ENCODE assay signal across 1 cellular context in the genomic region with DNA sequence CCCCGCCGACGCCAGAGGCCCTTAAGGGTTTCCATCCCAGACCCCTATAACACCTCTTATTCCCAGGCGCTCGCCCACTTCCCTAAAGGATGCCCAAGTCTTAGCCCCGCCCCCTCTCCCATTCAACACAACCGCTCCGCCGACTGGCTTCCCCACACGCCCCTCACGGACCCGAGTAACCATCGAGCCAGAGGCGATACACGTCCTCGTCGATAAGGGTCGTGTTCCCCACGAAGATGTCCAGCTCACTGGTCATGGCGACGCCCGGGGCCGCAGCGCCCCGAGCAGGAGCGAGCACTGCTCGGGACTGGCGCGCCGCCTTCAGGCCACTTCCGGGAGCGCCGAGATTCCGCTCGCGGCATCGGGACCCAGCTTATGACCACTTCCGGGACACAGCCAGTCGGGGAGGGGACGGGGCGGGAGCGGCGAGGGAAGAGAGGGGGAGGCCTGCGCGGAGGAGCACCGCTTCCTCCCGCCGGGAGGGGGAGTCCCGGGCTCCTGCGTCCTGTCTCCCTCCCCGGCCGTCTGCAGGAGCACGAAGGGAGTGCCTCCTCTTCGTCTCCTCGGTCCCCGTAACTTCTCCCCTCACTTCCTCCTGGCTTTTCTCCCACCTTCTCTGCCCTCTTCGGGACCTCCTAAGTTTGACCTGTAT.
A peak's percentile ranks its signal among the peaks of the same experiment; 100 is the strongest.
TF ChIP-seq lines count a peak whose summit lies in the region.

A gene (minus strand): TSS at position 309 of the 652 bp plus-strand sequence. CDS start 53 bp downstream, at position 256.

TF ChIP-seq in GM12878, 131 proteins besides CTCF, POLR2A, EP300 and RAD21 (continued from another document and continues in another):
- TF ChIP-seq NFIC (IDR thresholded peaks at IDR 0.05; ENCODE audit: low read depth, low read length): no peak
- no peak for TF ChIP-seq SUPT20H (IDR thresholded peaks at IDR 0.05; ENCODE audit: borderline replicate concordance, control insufficient read depth, low read depth, low read length)
- TF ChIP-seq WRNIP1 (IDR thresholded peaks at IDR 0.05; ENCODE audit: borderline replicate concordance, low read depth, low read length): no peak
- peak; percentile 66 for TF ChIP-seq HCFC1 (IDR thresholded peaks at IDR 0.05; ENCODE audit: low read length)
- peak; percentile 48; the same call in 1 of the 2 replicates for TF ChIP-seq SREBF1 (IDR thresholded peaks at IDR 0.05; ENCODE audit: low read length)
- TF ChIP-seq MEF2B (IDR thresholded peaks at IDR 0.05; ENCODE audit: partially characterized antibody, poor library complexity, severe bottlenecking): peak; percentile 26
- peak; percentile 92 for TF ChIP-seq YY1 (IDR thresholded peaks at IDR 0.05; ENCODE audit: low read depth, low read length)
- TF ChIP-seq, protein P1, sequence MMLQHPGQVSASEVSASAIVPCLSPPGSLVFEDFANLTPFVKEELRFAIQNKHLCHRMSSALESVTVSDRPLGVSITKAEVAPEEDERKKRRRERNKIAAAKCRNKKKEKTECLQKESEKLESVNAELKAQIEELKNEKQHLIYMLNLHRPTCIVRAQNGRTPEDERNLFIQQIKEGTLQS (IDR thresholded peaks at IDR 0.05; ENCODE audit: borderline replicate concordance, extremely low read depth, low read depth, low read length): 0 out of 2 replicates have a peak, but pooled peaks have one; percentile 28
- 0 out of 2 replicates have a peak, but pooled peaks have one; percentile 14 for TF ChIP-seq MEF2A (IDR thresholded peaks at IDR 0.05; ENCODE audit: insufficient read depth, low read depth, low read length)
- TF ChIP-seq SIX5 (IDR thresholded peaks at IDR 0.05; ENCODE audit: low read depth, low read length, severe bottlenecking): no peak
- TF ChIP-seq RFX5 (IDR thresholded peaks at IDR 0.05; ENCODE audit: low read depth, low read length): no peak
- TF ChIP-seq BACH1 (IDR thresholded peaks at IDR 0.05; ENCODE audit: borderline replicate concordance): peak; percentile 72; the same call in 1 of the 2 replicates
- TF ChIP-seq, protein P2, sequence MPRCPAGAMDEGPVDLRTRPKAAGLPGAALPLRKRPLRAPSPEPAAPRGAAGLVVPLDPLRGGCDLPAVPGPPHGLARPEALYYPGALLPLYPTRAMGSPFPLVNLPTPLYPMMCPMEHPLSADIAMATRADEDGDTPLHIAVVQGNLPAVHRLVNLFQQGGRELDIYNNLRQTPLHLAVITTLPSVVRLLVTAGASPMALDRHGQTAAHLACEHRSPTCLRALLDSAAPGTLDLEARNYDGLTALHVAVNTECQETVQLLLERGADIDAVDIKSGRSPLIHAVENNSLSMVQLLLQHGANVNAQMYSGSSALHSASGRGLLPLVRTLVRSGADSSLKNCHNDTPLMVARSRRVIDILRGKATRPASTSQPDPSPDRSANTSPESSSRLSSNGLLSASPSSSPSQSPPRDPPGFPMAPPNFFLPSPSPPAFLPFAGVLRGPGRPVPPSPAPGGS (IDR thresholded peaks at IDR 0.05; ENCODE audit: borderline replicate concordance, insufficient read depth, low read depth, low read length, poor library complexity, severe bottlenecking): peak; percentile 34
- TF ChIP-seq ZNF274 (IDR thresholded peaks at IDR 0.05; ENCODE audit: insufficient read depth, insufficient read length): no peak
- no peak for TF ChIP-seq RUNX3 (IDR thresholded peaks at IDR 0.05; ENCODE audit: low read length)
- TF ChIP-seq RAD51 (IDR thresholded peaks at IDR 0.05): no peak
- TF ChIP-seq TBL1XR1 (IDR thresholded peaks at IDR 0.05; ENCODE audit: low read depth, low read length): no peak; the same call in 1 of the 2 replicates
- peak; percentile 84 for TF ChIP-seq POLR2AphosphoS5 (IDR thresholded peaks at IDR 0.05; ENCODE audit: low read length)
- no peak for TF ChIP-seq ZNF217 (IDR thresholded peaks at IDR 0.05)
- peak; percentile 46; the same call in 1 of the 2 replicates for TF ChIP-seq CHD2 (IDR thresholded peaks at IDR 0.05; ENCODE audit: borderline replicate concordance, low read depth, low read length)
- TF ChIP-seq, protein P3, sequence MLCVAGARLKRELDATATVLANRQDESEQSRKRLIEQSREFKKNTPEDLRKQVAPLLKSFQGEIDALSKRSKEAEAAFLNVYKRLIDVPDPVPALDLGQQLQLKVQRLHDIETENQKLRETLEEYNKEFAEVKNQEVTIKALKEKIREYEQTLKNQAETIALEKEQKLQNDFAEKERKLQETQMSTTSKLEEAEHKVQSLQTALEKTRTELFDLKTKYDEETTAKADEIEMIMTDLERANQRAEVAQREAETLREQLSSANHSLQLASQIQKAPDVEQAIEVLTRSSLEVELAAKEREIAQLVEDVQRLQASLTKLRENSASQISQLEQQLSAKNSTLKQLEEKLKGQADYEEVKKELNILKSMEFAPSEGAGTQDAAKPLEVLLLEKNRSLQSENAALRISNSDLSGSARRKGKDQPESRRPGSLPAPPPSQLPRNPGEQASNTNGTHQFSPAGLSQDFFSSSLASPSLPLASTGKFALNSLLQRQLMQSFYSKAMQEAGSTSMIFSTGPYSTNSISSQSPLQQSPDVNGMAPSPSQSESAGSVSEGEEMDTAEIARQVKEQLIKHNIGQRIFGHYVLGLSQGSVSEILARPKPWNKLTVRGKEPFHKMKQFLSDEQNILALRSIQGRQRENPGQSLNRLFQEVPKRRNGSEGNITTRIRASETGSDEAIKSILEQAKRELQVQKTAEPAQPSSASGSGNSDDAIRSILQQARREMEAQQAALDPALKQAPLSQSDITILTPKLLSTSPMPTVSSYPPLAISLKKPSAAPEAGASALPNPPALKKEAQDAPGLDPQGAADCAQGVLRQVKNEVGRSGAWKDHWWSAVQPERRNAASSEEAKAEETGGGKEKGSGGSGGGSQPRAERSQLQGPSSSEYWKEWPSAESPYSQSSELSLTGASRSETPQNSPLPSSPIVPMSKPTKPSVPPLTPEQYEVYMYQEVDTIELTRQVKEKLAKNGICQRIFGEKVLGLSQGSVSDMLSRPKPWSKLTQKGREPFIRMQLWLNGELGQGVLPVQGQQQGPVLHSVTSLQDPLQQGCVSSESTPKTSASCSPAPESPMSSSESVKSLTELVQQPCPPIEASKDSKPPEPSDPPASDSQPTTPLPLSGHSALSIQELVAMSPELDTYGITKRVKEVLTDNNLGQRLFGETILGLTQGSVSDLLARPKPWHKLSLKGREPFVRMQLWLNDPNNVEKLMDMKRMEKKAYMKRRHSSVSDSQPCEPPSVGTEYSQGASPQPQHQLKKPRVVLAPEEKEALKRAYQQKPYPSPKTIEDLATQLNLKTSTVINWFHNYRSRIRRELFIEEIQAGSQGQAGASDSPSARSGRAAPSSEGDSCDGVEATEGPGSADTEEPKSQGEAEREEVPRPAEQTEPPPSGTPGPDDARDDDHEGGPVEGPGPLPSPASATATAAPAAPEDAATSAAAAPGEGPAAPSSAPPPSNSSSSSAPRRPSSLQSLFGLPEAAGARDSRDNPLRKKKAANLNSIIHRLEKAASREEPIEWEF (IDR thresholded peaks at IDR 0.05; ENCODE audit: insufficient replicate concordance, low read depth, low read length): no peak
- no peak for TF ChIP-seq MTA2 (IDR thresholded peaks at IDR 0.05; ENCODE audit: low read depth)
- TF ChIP-seq, protein P4, sequence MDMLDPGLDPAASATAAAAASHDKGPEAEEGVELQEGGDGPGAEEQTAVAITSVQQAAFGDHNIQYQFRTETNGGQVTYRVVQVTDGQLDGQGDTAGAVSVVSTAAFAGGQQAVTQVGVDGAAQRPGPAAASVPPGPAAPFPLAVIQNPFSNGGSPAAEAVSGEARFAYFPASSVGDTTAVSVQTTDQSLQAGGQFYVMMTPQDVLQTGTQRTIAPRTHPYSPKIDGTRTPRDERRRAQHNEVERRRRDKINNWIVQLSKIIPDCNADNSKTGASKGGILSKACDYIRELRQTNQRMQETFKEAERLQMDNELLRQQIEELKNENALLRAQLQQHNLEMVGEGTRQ (IDR thresholded peaks at IDR 0.05; ENCODE audit: borderline replicate concordance, low read depth, low read length): no peak
- TF ChIP-seq PAX8 (IDR thresholded peaks at IDR 0.05): no peak
- TF ChIP-seq, protein P5, sequence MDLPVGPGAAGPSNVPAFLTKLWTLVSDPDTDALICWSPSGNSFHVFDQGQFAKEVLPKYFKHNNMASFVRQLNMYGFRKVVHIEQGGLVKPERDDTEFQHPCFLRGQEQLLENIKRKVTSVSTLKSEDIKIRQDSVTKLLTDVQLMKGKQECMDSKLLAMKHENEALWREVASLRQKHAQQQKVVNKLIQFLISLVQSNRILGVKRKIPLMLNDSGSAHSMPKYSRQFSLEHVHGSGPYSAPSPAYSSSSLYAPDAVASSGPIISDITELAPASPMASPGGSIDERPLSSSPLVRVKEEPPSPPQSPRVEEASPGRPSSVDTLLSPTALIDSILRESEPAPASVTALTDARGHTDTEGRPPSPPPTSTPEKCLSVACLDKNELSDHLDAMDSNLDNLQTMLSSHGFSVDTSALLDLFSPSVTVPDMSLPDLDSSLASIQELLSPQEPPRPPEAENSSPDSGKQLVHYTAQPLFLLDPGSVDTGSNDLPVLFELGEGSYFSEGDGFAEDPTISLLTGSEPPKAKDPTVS (IDR thresholded peaks at IDR 0.05; ENCODE audit: low read depth, low read length): no peak
- TF ChIP-seq CHD1 (IDR thresholded peaks at IDR 0.05; ENCODE audit: low read depth, low read length): no peak
- TF ChIP-seq BMI1 (IDR thresholded peaks at IDR 0.05; ENCODE audit: borderline replicate concordance): no peak
- TF ChIP-seq, protein P6, sequence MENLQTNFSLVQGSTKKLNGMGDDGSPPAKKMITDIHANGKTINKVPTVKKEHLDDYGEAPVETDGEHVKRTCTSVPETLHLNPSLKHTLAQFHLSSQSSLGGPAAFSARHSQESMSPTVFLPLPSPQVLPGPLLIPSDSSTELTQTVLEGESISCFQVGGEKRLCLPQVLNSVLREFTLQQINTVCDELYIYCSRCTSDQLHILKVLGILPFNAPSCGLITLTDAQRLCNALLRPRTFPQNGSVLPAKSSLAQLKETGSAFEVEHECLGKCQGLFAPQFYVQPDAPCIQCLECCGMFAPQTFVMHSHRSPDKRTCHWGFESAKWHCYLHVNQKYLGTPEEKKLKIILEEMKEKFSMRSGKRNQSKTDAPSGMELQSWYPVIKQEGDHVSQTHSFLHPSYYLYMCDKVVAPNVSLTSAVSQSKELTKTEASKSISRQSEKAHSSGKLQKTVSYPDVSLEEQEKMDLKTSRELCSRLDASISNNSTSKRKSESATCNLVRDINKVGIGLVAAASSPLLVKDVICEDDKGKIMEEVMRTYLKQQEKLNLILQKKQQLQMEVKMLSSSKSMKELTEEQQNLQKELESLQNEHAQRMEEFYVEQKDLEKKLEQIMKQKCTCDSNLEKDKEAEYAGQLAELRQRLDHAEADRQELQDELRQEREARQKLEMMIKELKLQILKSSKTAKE (IDR thresholded peaks at IDR 0.05; ENCODE audit: low read depth, poor library complexity, severe bottlenecking): no peak
- TF ChIP-seq GABPA (IDR thresholded peaks at IDR 0.05; ENCODE audit: low read depth): no peak
- TF ChIP-seq ZZZ3 (IDR thresholded peaks at IDR 0.05; ENCODE audit: control insufficient read depth, insufficient read length, low read depth): no peak
- TF ChIP-seq BCL11A (IDR thresholded peaks at IDR 0.05; ENCODE audit: low read depth, low read length): 0 out of 2 replicates have a peak, but pooled peaks have one; percentile 32
- TF ChIP-seq, protein P7, sequence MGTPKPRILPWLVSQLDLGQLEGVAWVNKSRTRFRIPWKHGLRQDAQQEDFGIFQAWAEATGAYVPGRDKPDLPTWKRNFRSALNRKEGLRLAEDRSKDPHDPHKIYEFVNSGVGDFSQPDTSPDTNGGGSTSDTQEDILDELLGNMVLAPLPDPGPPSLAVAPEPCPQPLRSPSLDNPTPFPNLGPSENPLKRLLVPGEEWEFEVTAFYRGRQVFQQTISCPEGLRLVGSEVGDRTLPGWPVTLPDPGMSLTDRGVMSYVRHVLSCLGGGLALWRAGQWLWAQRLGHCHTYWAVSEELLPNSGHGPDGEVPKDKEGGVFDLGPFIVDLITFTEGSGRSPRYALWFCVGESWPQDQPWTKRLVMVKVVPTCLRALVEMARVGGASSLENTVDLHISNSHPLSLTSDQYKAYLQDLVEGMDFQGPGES (IDR thresholded peaks at IDR 0.05): 0 out of 2 replicates have a peak, but pooled peaks have one; percentile 43
- TF ChIP-seq TAF1 (IDR thresholded peaks at IDR 0.05; ENCODE audit: borderline replicate concordance, low read depth, low read length): peak; percentile 77
- TF ChIP-seq CBFB (IDR thresholded peaks at IDR 0.05; ENCODE audit: low read depth): peak; percentile 27; the same call in 1 of the 2 replicates
- no peak for TF ChIP-seq CBX5 (IDR thresholded peaks at IDR 0.05; ENCODE audit: low read depth)
- TF ChIP-seq SMAD1 (IDR thresholded peaks at IDR 0.05; ENCODE audit: low read depth, partially characterized antibody): peak; percentile 16
- TF ChIP-seq, protein P8, sequence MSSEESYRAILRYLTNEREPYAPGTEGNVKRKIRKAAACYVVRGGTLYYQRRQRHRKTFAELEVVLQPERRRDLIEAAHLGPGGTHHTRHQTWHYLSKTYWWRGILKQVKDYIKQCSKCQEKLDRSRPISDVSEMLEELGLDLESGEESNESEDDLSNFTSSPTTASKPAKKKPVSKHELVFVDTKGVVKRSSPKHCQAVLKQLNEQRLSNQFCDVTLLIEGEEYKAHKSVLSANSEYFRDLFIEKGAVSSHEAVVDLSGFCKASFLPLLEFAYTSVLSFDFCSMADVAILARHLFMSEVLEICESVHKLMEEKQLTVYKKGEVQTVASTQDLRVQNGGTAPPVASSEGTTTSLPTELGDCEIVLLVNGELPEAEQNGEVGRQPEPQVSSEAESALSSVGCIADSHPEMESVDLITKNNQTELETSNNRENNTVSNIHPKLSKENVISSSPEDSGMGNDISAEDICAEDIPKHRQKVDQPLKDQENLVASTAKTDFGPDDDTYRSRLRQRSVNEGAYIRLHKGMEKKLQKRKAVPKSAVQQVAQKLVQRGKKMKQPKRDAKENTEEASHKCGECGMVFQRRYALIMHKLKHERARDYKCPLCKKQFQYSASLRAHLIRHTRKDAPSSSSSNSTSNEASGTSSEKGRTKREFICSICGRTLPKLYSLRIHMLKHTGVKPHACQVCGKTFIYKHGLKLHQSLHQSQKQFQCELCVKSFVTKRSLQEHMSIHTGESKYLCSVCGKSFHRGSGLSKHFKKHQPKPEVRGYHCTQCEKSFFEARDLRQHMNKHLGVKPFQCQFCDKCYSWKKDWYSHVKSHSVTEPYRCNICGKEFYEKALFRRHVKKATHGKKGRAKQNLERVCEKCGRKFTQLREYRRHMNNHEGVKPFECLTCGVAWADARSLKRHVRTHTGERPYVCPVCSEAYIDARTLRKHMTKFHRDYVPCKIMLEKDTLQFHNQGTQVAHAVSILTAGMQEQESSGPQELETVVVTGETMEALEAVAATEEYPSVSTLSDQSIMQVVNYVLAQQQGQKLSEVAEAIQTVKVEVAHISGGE (CRISPR knock-in tag; IDR thresholded peaks at IDR 0.05): peak; percentile 57
- no peak for TF ChIP-seq HDAC6 (IDR thresholded peaks at IDR 0.05; ENCODE audit: unreplicated experiment)
- TF ChIP-seq TARDBP (IDR thresholded peaks at IDR 0.05; ENCODE audit: borderline replicate concordance): no peak
- 0 out of 2 replicates have a peak, but pooled peaks have one; percentile 54 for TF ChIP-seq LARP7 (IDR thresholded peaks at IDR 0.05)
- peak; percentile 54; the same call in 1 of the 3 replicates for TF ChIP-seq POU2F2 (IDR thresholded peaks at IDR 0.05; ENCODE audit: borderline replicate concordance, low read depth, low read length)
- TF ChIP-seq YBX1 (IDR thresholded peaks at IDR 0.05): no peak
